8 cellular contexts compared by ENCODE assay signal in the genomic region with DNA sequence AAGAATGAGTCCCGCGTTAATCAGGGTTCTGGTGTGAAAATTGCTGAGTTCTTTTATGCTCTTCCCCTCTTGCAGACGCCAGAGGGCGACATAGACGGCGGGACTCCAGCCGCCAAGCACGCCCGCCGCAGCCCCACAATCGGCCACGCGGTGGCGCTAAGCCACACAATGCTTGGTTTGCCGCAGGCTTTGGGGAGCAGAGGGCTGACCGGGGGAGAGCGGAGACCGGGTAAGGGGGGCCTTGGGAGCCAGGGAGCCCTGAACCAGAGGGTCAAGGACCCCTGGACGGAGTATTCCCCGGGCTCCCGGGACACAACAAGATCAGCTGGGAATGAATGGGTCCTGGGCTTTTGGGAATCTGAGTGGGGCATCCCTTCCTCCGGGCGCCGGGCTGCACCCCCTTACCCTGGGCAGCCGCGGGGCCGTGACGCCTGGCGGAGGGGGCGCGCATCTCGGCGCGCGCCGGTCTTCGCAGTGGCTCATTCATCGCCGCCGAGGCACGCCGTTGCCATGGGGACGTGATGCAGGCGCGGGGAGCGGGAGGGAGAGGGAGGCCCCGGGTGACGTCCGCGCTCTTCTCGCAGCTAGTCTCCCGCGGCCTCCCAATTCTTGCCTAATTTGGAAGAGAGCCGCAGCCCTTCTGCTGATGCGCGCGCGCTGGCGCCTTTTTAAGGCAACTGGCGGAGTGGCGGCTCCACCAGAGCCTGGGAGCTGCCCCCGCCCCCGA. TPM values are rescaled to one million over a fixed set of nuclear protein-coding genes. Genes with fewer than 3 reads are reported as not detected.
DNase-seq lines count a peak whose midpoint lies in the region; ATAC-seq, FAIRE-seq and TF ChIP-seq lines count a peak whose summit lies in the region.

No MANE protein-coding gene starts in this region.

- DNase-seq in A172 (ENCODE audit: low spot score), result peak; percentile 66
- DNase-seq in LHCN-M2 (ENCODE audit: low read depth), result peak; percentile 86
- peak; percentile 53 for DNase-seq in RCC 7860 (ENCODE audit: low spot score)
- peak; percentile 86 for DNase-seq in activated T-helper 1 cell treated with Interleukin-2 at 50 U/mL for 16 hours (ENCODE audit: low read depth)
- peak; percentile 88 for DNase-seq in fibroblast of mammary gland (ENCODE audit: low read depth)
- peak; percentile 78 to 96 (median 92) for DNase-seq in naive thymus-derived CD8-positive, alpha-beta T cell
- peak; percentile 99 for DNase-seq in stimulated activated effector memory CD8-positive, alpha-beta T cell treated with anti-CD3 and anti-CD28 coated beads, Interleukin-12 subunit alpha, Interleukin-12 subunit beta, amount 100 ng/mL, for 72 hours (ENCODE audit: low spot score in 2 of 2)

- no peaks in the 10 kb centered on the region for H3K36me3 Mint-ChIP-seq in naive thymus-derived CD8-positive, alpha-beta T cell
- no peaks in the 10 kb centered on the region for H3K36me3 Mint-ChIP-seq in stimulated activated effector memory CD8-positive, alpha-beta T cell treated with anti-CD3 and anti-CD28 coated beads, Interleukin-12 subunit alpha, Interleukin-12 subunit beta, amount 100 ng/mL, for 72 hours

- H3K27me3 Mint-ChIP-seq in naive thymus-derived CD8-positive, alpha-beta T cell, result peaks cover 23 to 50% (median 32%) of the 10 kb centered on the region in 5 donors

- peak; percentile 97 for TF ChIP-seq CTCF in fibroblast of mammary gland (conservative IDR thresholded peaks at IDR 0.05; ENCODE audit: control insufficient read depth, insufficient read depth, low read depth, low read length)

- H3K4me1 Mint-ChIP-seq in naive thymus-derived CD8-positive, alpha-beta T cell, result peaks cover 4 to 7% (median 5%) of the 10 kb centered on the region in 4 donors
- peaks cover 6% of the 10 kb centered on the region for H3K4me1 Mint-ChIP-seq in stimulated activated effector memory CD8-positive, alpha-beta T cell treated with anti-CD3 and anti-CD28 coated beads, Interleukin-12 subunit alpha, Interleukin-12 subunit beta, amount 100 ng/mL, for 72 hours

- no peaks in the 10 kb centered on the region for H3K9me3 Mint-ChIP-seq in naive thymus-derived CD8-positive, alpha-beta T cell
- no peaks in the 10 kb centered on the region for H3K9me3 Mint-ChIP-seq in stimulated activated effector memory CD8-positive, alpha-beta T cell treated with anti-CD3 and anti-CD28 coated beads, Interleukin-12 subunit alpha, Interleukin-12 subunit beta, amount 100 ng/mL, for 72 hours

- POLR2A ChIA-PET in naive thymus-derived CD8-positive, alpha-beta T cell (lab: Charles Lee), result interaction anchor here (0.9 kb wide), 1 partner anchor 270 kb away, joined by 3 read pairs; no protein-coding TSS in a partner anchor

- ATAC-seq in GM18511 (IDR thresholded peaks at IDR 0.05; ENCODE audit: unreplicated experiment), result peak; percentile 56
- ATAC-seq in naive thymus-derived CD8-positive, alpha-beta T cell, result peak; percentile 85 to 86
- ATAC-seq in stimulated activated effector memory CD8-positive, alpha-beta T cell treated with anti-CD3 and anti-CD28 coated beads, Interleukin-12 subunit alpha, Interleukin-12 subunit beta, amount 100 ng/mL, for 72 hours, result peak; percentile 88

- H3K4me3 ChIP-seq in fibroblast of mammary gland (ENCODE audit: control insufficient read depth, low read depth, low read length), result peak overlapping the region; percentile 34

- peak overlapping the region; percentile 60 to 91 (median 86) for H3K4me3 Mint-ChIP-seq in naive thymus-derived CD8-positive, alpha-beta T cell
- H3K4me3 Mint-ChIP-seq in stimulated activated effector memory CD8-positive, alpha-beta T cell treated with anti-CD3 and anti-CD28 coated beads, Interleukin-12 subunit alpha, Interleukin-12 subunit beta, amount 100 ng/mL, for 72 hours, result peak overlapping the region; percentile 74

- peak overlapping the region in 8 of 10 donors; percentile 4 to 91 (median 77) for H3K27ac Mint-ChIP-seq in naive thymus-derived CD8-positive, alpha-beta T cell
- no peak overlapping the region for H3K27ac Mint-ChIP-seq in stimulated activated effector memory CD8-positive, alpha-beta T cell treated with anti-CD3 and anti-CD28 coated beads, Interleukin-12 subunit alpha, Interleukin-12 subunit beta, amount 100 ng/mL, for 72 hours

- peak; percentile 32 for FAIRE-seq in RCC 7860 (lab: Jason Lieb, UNC)

RNA-seq across cellular contexts. Expression of a gene that starts 12.2 kb away (rescaled TPM):
- not detected in 2 replicates for total RNA-seq in A172 (2014; rRNA removed; shearing (Covaris generic))
- total RNA-seq in LHCN-M2 (2014; rRNA removed), result 0.13 TPM in 1 of 2 replicates, not detected in the other
- 0.01 TPM for polyA plus RNA-seq in LHCN-M2 (2012)
- total RNA-seq in naive thymus-derived CD8-positive, alpha-beta T cell, result not detected
- polyA plus RNA-seq in naive thymus-derived CD8-positive, alpha-beta T cell, result not detected

RNA-seq across cellular contexts. Expression of a gene that starts 30.0 kb away (rescaled TPM):
- total RNA-seq in A172 (2014; rRNA removed; shearing (Covaris generic)), result 80.0 and 127 TPM in 2 replicates
- 49.9 and 57.8 TPM in 2 replicates for total RNA-seq in LHCN-M2 (2014; rRNA removed)
- 63.3 TPM for polyA plus RNA-seq in LHCN-M2 (2012)
- 10 to 100 TPM; 24.8 to 24.9 TPM for total RNA-seq in naive thymus-derived CD8-positive, alpha-beta T cell
- 10 to 100 TPM; 86.9 to 98.2 (median 87.9) TPM for polyA plus RNA-seq in naive thymus-derived CD8-positive, alpha-beta T cell

RNA-seq across cellular contexts. Expression of a gene that starts 37.1 kb away (rescaled TPM):
- total RNA-seq in A172 (2014; rRNA removed; shearing (Covaris generic)), result not detected in 2 replicates
- total RNA-seq in LHCN-M2 (2014; rRNA removed), result not detected in 2 replicates
- 0.15 TPM for polyA plus RNA-seq in LHCN-M2 (2012)
- total RNA-seq in naive thymus-derived CD8-positive, alpha-beta T cell, result 10 to 100 TPM; 12.9 to 13.9 TPM
- polyA plus RNA-seq in naive thymus-derived CD8-positive, alpha-beta T cell, result 1 to 10 TPM; 1.4 to 3.9 (median 2.3) TPM

RNA-seq across cellular contexts. Expression of a gene that starts 58.1 kb away (rescaled TPM):
- 13.3 and 16.1 TPM in 2 replicates for total RNA-seq in A172 (2014; rRNA removed; shearing (Covaris generic))
- 6.5 and 7.2 TPM in 2 replicates for total RNA-seq in LHCN-M2 (2014; rRNA removed)
- polyA plus RNA-seq in LHCN-M2 (2012), result 4.3 TPM
- 10 to 100 TPM; 15.0 to 16.3 TPM for total RNA-seq in naive thymus-derived CD8-positive, alpha-beta T cell
- 1 to 10 TPM; 2.7 to 4.1 (median 3.4) TPM for polyA plus RNA-seq in naive thymus-derived CD8-positive, alpha-beta T cell

Comparison
In these comparisons a context has a peak if more than half of its experiments do, and no peak if none do; other contexts are left out.
1. Peak in every context shown above with its lines: DNase-seq, ATAC-seq and H3K4me3 ChIP-seq.
2. RNA of a gene that starts 37.1 kb away (total RNA-seq): 12.9 to 13.9 TPM in naive thymus-derived CD8-positive, alpha-beta T cell; not detected in A172 and not detected in LHCN-M2; every median in the first group is over 10 times any median in the second.